21 cellular contexts compared by ENCODE assay signal in the genomic region with DNA sequence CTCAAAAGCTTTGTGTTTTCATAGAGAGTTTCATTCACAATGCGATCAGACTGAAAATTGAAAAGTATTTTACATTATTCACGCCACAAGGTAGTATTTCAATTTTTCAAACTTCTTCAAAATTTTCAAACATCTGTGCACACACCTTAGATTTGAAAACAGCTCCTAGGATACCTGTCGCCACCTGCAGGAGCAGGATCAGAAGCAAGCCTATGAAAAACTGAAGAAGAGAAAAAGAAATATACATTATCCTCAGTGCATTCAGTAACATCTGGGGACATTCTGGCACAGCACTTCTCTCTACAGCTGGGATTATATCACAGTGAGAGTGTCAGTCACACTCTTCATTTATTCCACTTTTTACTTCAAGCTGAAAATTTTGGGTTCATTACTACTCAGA. TPM values are rescaled to one million over a fixed set of nuclear protein-coding genes. Genes with fewer than 3 reads are reported as not detected.
A peak's percentile ranks its signal among the peaks of the same experiment; 100 is the strongest.
DNase-seq lines count a peak whose midpoint lies in the region; ATAC-seq and TF ChIP-seq lines count a peak whose summit lies in the region.
"Had no signal": no experiment of that assay in that cellular context is flagged by ENCODE, and none has a peak within 500 bp of the region (broad histone marks: within the 10 kb centered on the region; RNA-seq: fewer than 3 reads in every experiment).

No MANE protein-coding gene starts in this region.

- TF ChIP-seq POLR2A in lower leg skin (IDR thresholded peaks at IDR 0.05): no peak

- DNase-seq in A673 (ENCODE audit: low spot score) (no peak), GM23338 (ENCODE audit: low spot score) (peak; percentile 16), endodermal cell (no peak), lower leg skin (ENCODE audit: low spot score in 2 of 2) (no peak), NCI-H146 treated with DMSO at 0.1 percent for 48 hours (lab: John Stamatoyannopoulos, UW; ENCODE audit: unreplicated experiment) (no peak), NCI-H2081 treated with DMSO at 0.1 percent for 48 hours (lab: John Stamatoyannopoulos, UW) (no peak)
- DNase-seq: BE2C; CD4-positive, CD25-positive, alpha-beta regulatory T cell; DMS79; HFFc6; NCI-H1105; NCI-H146; NCI-H2029 treated with DMSO at 0.1 percent for 48 hours; NCI-H446; NCI-H526; RPMI8226; SHP77 had no signal

- H3K36me3 ChIP-seq in A673 (ENCODE audit: insufficient read depth, low read length, poor library complexity, severe bottlenecking) (peaks cover 8% of the 10 kb centered on the region), GM23338 (ENCODE audit: insufficient read depth) (no peaks in the 10 kb centered on the region), OCI-LY1 (ENCODE audit: insufficient read depth, low read length) (no peaks in the 10 kb centered on the region), endodermal cell (ENCODE audit: control insufficient read depth, insufficient read depth, low read length) (no peaks in the 10 kb centered on the region)
- H3K36me3 ChIP-seq: BE2C had no signal

- no peaks in the 10 kb centered on the region for H3K9me2 ChIP-seq in GM23338 (ENCODE audit: insufficient read depth)
- no peaks in the 10 kb centered on the region for H3K9me2 ChIP-seq in OCI-LY1 (ENCODE audit: low read depth, low read length)

- no peak overlapping the region for H3K27ac ChIP-seq in A673 (ENCODE audit: low read depth, low read length, poor library complexity, severe bottlenecking)
- no peak overlapping the region for H3K27ac ChIP-seq in GM23338 (ENCODE audit: low read depth)
- no peak overlapping the region for H3K27ac ChIP-seq in OCI-LY1 (ENCODE audit: low read depth, low read length, poor library complexity, severe bottlenecking)
- no peak overlapping the region for H3K27ac ChIP-seq in endodermal cell (ENCODE audit: low read depth, low read length)
- H3K27ac ChIP-seq: A549 had no signal

- CTCF ChIA-PET in A673 (lab: Charles Lee): no interaction called here

- H3K4me2 ChIP-seq in GM23338: no peak overlapping the region
- H3K4me2 ChIP-seq in OCI-LY1 (ENCODE audit: low read length): no peak overlapping the region
- H3K4me2 ChIP-seq: A549 had no signal

- H3K9me3 ChIP-seq in A673 (ENCODE audit: low read depth, low read length, poor library complexity, severe bottlenecking) (no peaks in the 10 kb centered on the region), OCI-LY1 (ENCODE audit: low read length) (no peaks in the 10 kb centered on the region), endodermal cell (ENCODE audit: control insufficient read depth, low read length) (no peaks in the 10 kb centered on the region)
- H3K9me3 ChIP-seq: A549, BE2C had no signal

- H3K79me2 ChIP-seq in GM23338 (replicated peaks; ENCODE audit: insufficient read depth) (no peaks in the 10 kb centered on the region), OCI-LY1 (ENCODE audit: insufficient read depth, low read length) (no peaks in the 10 kb centered on the region)

- H3K4me3 Mint-ChIP-seq in GM23338 (no peak overlapping the region), endodermal cell (no peak overlapping the region)
- H3K4me3 Mint-ChIP-seq: CD4-positive, CD25-positive, alpha-beta regulatory T cell; HFFc6 had no signal

- H3K27me3 ChIP-seq in A673 (replicated peaks; ENCODE audit: insufficient read depth, low read depth, low read length, poor library complexity) (no peaks in the 10 kb centered on the region), GM23338 (ENCODE audit: insufficient read depth) (no peaks in the 10 kb centered on the region), OCI-LY1 (ENCODE audit: insufficient read depth, low read length) (no peaks in the 10 kb centered on the region), endodermal cell (ENCODE audit: control insufficient read depth, insufficient read depth, low read length, poor library complexity, severe bottlenecking) (no peaks in the 10 kb centered on the region)
- H3K27me3 ChIP-seq: BE2C had no signal

- ATAC-seq in GM23338 (no peak), HG03457 (IDR thresholded peaks at IDR 0.05; ENCODE audit: unreplicated experiment) (no peak)
- ATAC-seq: A549 had no signal

- no peaks in the 10 kb centered on the region for H3F3A ChIP-seq in GM23338 (replicated peaks; ENCODE audit: low read depth)
- no peaks in the 10 kb centered on the region for H3F3A ChIP-seq in OCI-LY1 (ENCODE audit: insufficient read depth, low read length)

- intact Hi-C loops in A673 (cut with micrococcal nuclease; ENCODE audit: unreplicated experiment): no loop called here
- intact Hi-C loops in lower leg skin (cut with DNase I; ENCODE audit: low total_unique reads): no loop called here

- H3K4me1 ChIP-seq in A673 (ENCODE audit: insufficient read depth, low read length, poor library complexity, severe bottlenecking) (peaks cover 65% of the 10 kb centered on the region), GM23338 (ENCODE audit: insufficient read depth) (peaks cover 5% of the 10 kb centered on the region), OCI-LY1 (ENCODE audit: insufficient read depth, low read length, severe bottlenecking) (no peaks in the 10 kb centered on the region), endodermal cell (ENCODE audit: control insufficient read depth, insufficient read depth, low read length) (no peaks in the 10 kb centered on the region)
- H3K4me1 ChIP-seq: A549 had no signal

- no TSS peak for BruUV-seq in A673 (replicated peaks; lab: Mats Ljungman, UMichigan)

- H3K27me3 Mint-ChIP-seq in GM23338 (ENCODE audit: insufficient read depth, low read depth, poor library complexity) (no peaks in the 10 kb centered on the region), endodermal cell (ENCODE audit: insufficient read depth) (no peaks in the 10 kb centered on the region)
- H3K27me3 Mint-ChIP-seq: CD4-positive, CD25-positive, alpha-beta regulatory T cell had no signal

- H3K36me3 Mint-ChIP-seq in GM23338 (ENCODE audit: low read depth) (no peaks in the 10 kb centered on the region), endodermal cell (ENCODE audit: low read depth) (no peaks in the 10 kb centered on the region)
- H3K36me3 Mint-ChIP-seq: CD4-positive, CD25-positive, alpha-beta regulatory T cell had no signal

- H4K20me1 ChIP-seq in GM23338 (replicated peaks; ENCODE audit: insufficient read depth): no peaks in the 10 kb centered on the region
- H4K20me1 ChIP-seq in OCI-LY1 (ENCODE audit: insufficient read depth, low read length): no peaks in the 10 kb centered on the region

- H3K9ac ChIP-seq in OCI-LY1 (ENCODE audit: low read length) (no peak overlapping the region), endodermal cell (ENCODE audit: extremely low read depth, low read length, poor library complexity, severe bottlenecking) (no peak overlapping the region)

- H3K4me1 Mint-ChIP-seq in GM23338 (peaks cover 18% of the 10 kb centered on the region; the same call in 2 of the 3 replicates), endodermal cell (peaks cover 15% of the 10 kb centered on the region)
- H3K4me1 Mint-ChIP-seq: CD4-positive, CD25-positive, alpha-beta regulatory T cell had no signal

- 83 to 100% methylated on average over 2 to 3 of the region's 3 CpGs for WGBS in endodermal cell (ENCODE audit: insufficient coverage in 1 of 2, insufficient read length in 1 of 2), 2 experiments
- 91% methylated on average over 3 of the region's 3 CpGs for WGBS in lower leg skin, 2 donors

- H3K9me3 Mint-ChIP-seq in GM23338: no peaks in the 10 kb centered on the region
- no peaks in the 10 kb centered on the region for H3K9me3 Mint-ChIP-seq in endodermal cell

- H3K27ac Mint-ChIP-seq in GM23338 (no peak overlapping the region), endodermal cell (no peak overlapping the region)
- H3K27ac Mint-ChIP-seq: CD4-positive, CD25-positive, alpha-beta regulatory T cell; HFFc6 had no signal

- POLR2A ChIA-PET in A673 (lab: Charles Lee; ENCODE audit: low non-redundant PET): no interaction called here

- no peak overlapping the region for H3K4me3 ChIP-seq in A673 (ENCODE audit: low read depth, low read length, poor library complexity, severe bottlenecking)
- H3K4me3 ChIP-seq in GM23338: no peak overlapping the region
- no peak overlapping the region for H3K4me3 ChIP-seq in OCI-LY1 (ENCODE audit: low read depth, low read length, poor library complexity, severe bottlenecking)
- no peak overlapping the region for H3K4me3 ChIP-seq in endodermal cell (ENCODE audit: low read length)
- no peak overlapping the region for H3K4me3 ChIP-seq in lower leg skin (ENCODE audit: low read depth, poor library complexity, severe bottlenecking)
- H3K4me3 ChIP-seq: A549 had no signal

- TF ChIP-seq CTCF in A673 (conservative IDR thresholded peaks at IDR 0.05; ENCODE audit: low read depth, low read length): peak; percentile 16; the same call in 1 of the 2 replicates
- TF ChIP-seq CTCF in GM23338 (conservative IDR thresholded peaks at IDR 0.05; ENCODE audit: low read depth in 2 of 2): peak; percentile 49 to 56; a peak in 3 of 4 replicates
- TF ChIP-seq CTCF in OCI-LY1 (IDR thresholded peaks at IDR 0.05; ENCODE audit: low read length): peak; percentile 27; the same call in 1 of the 2 replicates
- peak; percentile 58 for TF ChIP-seq CTCF in endodermal cell (conservative IDR thresholded peaks at IDR 0.05)
- no peak for TF ChIP-seq CTCF in lower leg skin (IDR thresholded peaks at IDR 0.05)

- H2AFZ ChIP-seq in GM23338 (no peak overlapping the region), OCI-LY1 (ENCODE audit: low read length) (no peak overlapping the region)

TF ChIP-seq in GM23338, 12 proteins besides CTCF, POLR2A, EP300 and RAD21 (continues in another document):
- TF ChIP-seq ZNF114 (CRISPR knock-in tag; IDR thresholded peaks at IDR 0.05): no peak

RNA-seq across cellular contexts. Expression of gene TSPAN8, which starts 19.8 kb away (rescaled TPM):
- total RNA-seq in A673 (2021) (74.7 and 79.4 TPM in 2 replicates), endodermal cell (1 to 10 TPM in 1 of 2 donors, under 1 TPM in 1; 0.48 to 1.0 TPM), lower leg skin (10 to 100 TPM in 3 of 4 donors, 1 to 10 TPM in 1; 5.9 to 22.9 (median 18.9) TPM)
- total RNA-seq in GM23338 (2014; rRNA removed; shearing (Covaris generic)): not detected in 2 replicates
- polyA plus RNA-seq in GM23338 (2016; fragmentation: Nextera tagmentation; extraction: Ambion mirVana): not detected in 2 replicates
- polyA plus RNA-seq in endodermal cell (2013, experiment 1 of 2): not detected
- not detected for polyA plus RNA-seq in endodermal cell (2013, experiment 2 of 2)
- total RNA-seq: CD4-positive, CD25-positive, alpha-beta regulatory T cell; G401; HFFc6 had no signal
- polyA plus RNA-seq: CD4-positive, CD25-positive, alpha-beta regulatory T cell had no signal

Comparison
In these comparisons a context has a peak if more than half of its experiments do, and no peak if none do; other contexts are left out.
1. CTCF ChIP-seq: peak in A673 (single experiment), GM23338 (2 of 2), OCI-LY1 (single experiment) and endodermal cell (single experiment); none in lower leg skin (0 of 3).